Comparison of ENCODE assay signal across 8 cellular contexts in genomic region chr16:4768549-4769305, GRCh38. TPM values are rescaled to one million over a fixed set of nuclear protein-coding genes. Genes with fewer than 3 reads are reported as not detected.
A peak's percentile ranks its signal among the peaks of the same experiment; 100 is the strongest.
DNase-seq lines count a peak whose midpoint lies in the region; TF ChIP-seq lines count a peak whose summit lies in the region.

No MANE protein-coding gene starts in this region.

- H3K27ac ChIP-seq in neural progenitor cell (no peak overlapping the region), stomach (peak overlapping the region; percentile 88 to 94 (median 92))

- no peaks in the 10 kb centered on the region for H3K36me3 Mint-ChIP-seq in neural progenitor cell

- peak in 1 of 4 donors; percentile 18 for TF ChIP-seq POLR2A in stomach (IDR thresholded peaks at IDR 0.05)

- no peaks in the 10 kb centered on the region for H3K4me1 ChIP-seq in Loucy (ENCODE audit: insufficient read depth, low read length, poor library complexity, severe bottlenecking)
- H3K4me1 ChIP-seq in neural progenitor cell: no peaks in the 10 kb centered on the region
- peaks cover 24 to 44% (median 43%) of the 10 kb centered on the region in 4 donors for H3K4me1 ChIP-seq in stomach

- peaks cover 22% of the 10 kb centered on the region for H3K4me1 Mint-ChIP-seq in neural progenitor cell

- peak overlapping the region; percentile 90 for H3K27ac Mint-ChIP-seq in neural progenitor cell

- peak overlapping the region; percentile 40 for H3K4me3 ChIP-seq in Loucy (ENCODE audit: low read length, poor library complexity, severe bottlenecking)
- peak overlapping the region; percentile 49 for H3K4me3 ChIP-seq in neural progenitor cell
- peak overlapping the region; percentile 87 to 100 (median 98) for H3K4me3 ChIP-seq in stomach

- H4K20me1 ChIP-seq in Loucy (ENCODE audit: insufficient read depth, low read length, poor library complexity, severe bottlenecking) (no peaks in the 10 kb centered on the region), neural progenitor cell (ENCODE audit: low read depth) (no peaks in the 10 kb centered on the region)

- H3F3A ChIP-seq in Loucy (ENCODE audit: low read depth) (no peaks in the 10 kb centered on the region), neural progenitor cell (ENCODE audit: low read depth) (peaks cover 21% of the 10 kb centered on the region)

- intact Hi-C loops in stomach (cut with DNase I; ENCODE audit: low total_unique reads): no loop called here

- no peak overlapping the region for H3K9ac ChIP-seq in Loucy (ENCODE audit: low read depth, low read length, poor library complexity, severe bottlenecking)
- no peak overlapping the region for H3K9ac ChIP-seq in neural progenitor cell

- no peaks in the 10 kb centered on the region for H3K36me3 ChIP-seq in Loucy (ENCODE audit: insufficient read depth, low read length)
- H3K36me3 ChIP-seq in neural progenitor cell: no peaks in the 10 kb centered on the region
- H3K36me3 ChIP-seq in stomach: peaks cover 6 to 20% (median 19%) of the 10 kb centered on the region in 4 donors

- TF ChIP-seq EP300 in stomach (IDR thresholded peaks at IDR 0.05): no peak

- peak overlapping the region; percentile 86 for H3K4me3 Mint-ChIP-seq in neural progenitor cell

- no peaks in the 10 kb centered on the region for H3K9me2 ChIP-seq in Loucy (replicated peaks; ENCODE audit: low read depth, low read length)

- peaks cover 3% of the 10 kb centered on the region for H3K27me3 Mint-ChIP-seq in neural progenitor cell (ENCODE audit: insufficient read depth, low read depth)

- H3K27me3 ChIP-seq in Loucy (ENCODE audit: insufficient read depth, low read length, poor library complexity, severe bottlenecking) (no peaks in the 10 kb centered on the region), neural progenitor cell (no peaks in the 10 kb centered on the region), stomach (no peaks in the 10 kb centered on the region)

- WGBS in stomach, 5 donors: 3 to 9% (median 4%) methylated on average over 10 to 48 of the region's 48 CpGs

- TF ChIP-seq CTCF in Loucy (conservative IDR thresholded peaks at IDR 0.05; ENCODE audit: low read length) (no peak), neural progenitor cell (IDR thresholded peaks at IDR 0.05) (no peak), stomach (IDR thresholded peaks at IDR 0.05) (peak in 1 of 7 experiments; percentile 9)

- 0 out of 2 replicates have a peak overlapping the region, but pooled peaks have one; percentile 36 for H2AFZ ChIP-seq in Loucy (ENCODE audit: low read length)
- peak overlapping the region; percentile 68 for H2AFZ ChIP-seq in neural progenitor cell (replicated peaks)

- H3K79me2 ChIP-seq in Loucy (ENCODE audit: insufficient read depth, low read length) (peaks cover 14% of the 10 kb centered on the region), neural progenitor cell (ENCODE audit: low read depth) (peaks cover 17% of the 10 kb centered on the region)

- H3K4me2 ChIP-seq in Loucy (ENCODE audit: low read depth, low read length, poor library complexity, severe bottlenecking) (peak overlapping the region; percentile 16), neural progenitor cell (peak overlapping the region; percentile 77)

- DNase-seq in EH (ENCODE audit: low read depth): peak; percentile 96
- peak; percentile 82 for DNase-seq in GOT3 (lab: John Stamatoyannopoulos, UW)
- DNase-seq in SHP77 treated with DMSO at 0.1 percent for 48 hours (lab: John Stamatoyannopoulos, UW): peak; percentile 93
- DNase-seq in activated naive CD4-positive, alpha-beta T cell (lab: John Stamatoyannopoulos, UW): peak; percentile 61 to 74 (median 68)
- DNase-seq in foreskin melanocyte: peak; percentile 94
- peak; percentile 98 for DNase-seq in neural progenitor cell (ENCODE audit: low spot score)
- DNase-seq in stomach: peak; percentile 99

- no peaks in the 10 kb centered on the region for H3K9me3 Mint-ChIP-seq in neural progenitor cell

- H3K9me3 ChIP-seq in Loucy (ENCODE audit: insufficient read depth, low read depth, low read length) (no peaks in the 10 kb centered on the region), neural progenitor cell (ENCODE audit: low read depth) (no peaks in the 10 kb centered on the region), stomach (no peaks in the 10 kb centered on the region)

RNA-seq across cellular contexts. Expression of gene ZNF500, which starts 1.8 kb away (rescaled TPM):
- total RNA-seq in neural progenitor cell (ENCODE audit: low replicate concordance) (4.2 and 17.9 TPM in 2 replicates), stomach (10 to 100 TPM in 2 of 5 donors, 1 to 10 TPM in 2, under 1 TPM in 1; 0.45 to 19.3 (median 10.0) TPM)
- 1 to 10 TPM; 1.8 to 4.3 (median 4.0) TPM for polyA plus RNA-seq in stomach

RNA-seq across cellular contexts. Expression of gene SEPTIN12, which starts 19.4 kb away (rescaled TPM):
- not detected in 2 replicates for total RNA-seq in neural progenitor cell (ENCODE audit: low replicate concordance)
- total RNA-seq in stomach: not detected
- not detected for polyA plus RNA-seq in stomach

RNA-seq across cellular contexts. Expression of gene SMIM22, which starts 26.4 kb away (rescaled TPM):
- not detected in 2 replicates for total RNA-seq in neural progenitor cell (ENCODE audit: low replicate concordance)
- total RNA-seq in stomach: 100 to 1,000 TPM in 3 of 5 donors, 10 to 100 TPM in 2; 20.5 to 732 (median 131) TPM
- 1,000 to 10,000 TPM in 2 of 3 donors, 100 to 1,000 TPM in 1; 481 to 1,027 (median 1,002) TPM for polyA plus RNA-seq in stomach

RNA-seq across cellular contexts. Expression of gene ROGDI, which starts 33.7 kb away (rescaled TPM):
- 22.2 and 49.3 TPM in 2 replicates for total RNA-seq in neural progenitor cell (ENCODE audit: low replicate concordance)
- 100 to 1,000 TPM in 1 of 5 donors, 10 to 100 TPM in 3, 1 to 10 TPM in 1; 6.1 to 350 (median 45.5) TPM for total RNA-seq in stomach
- polyA plus RNA-seq in stomach: 10 to 100 TPM; 27.0 to 63.9 (median 46.1) TPM

RNA-seq across cellular contexts. Expression of gene DNAAF8, which starts 34.4 kb away (rescaled TPM):
- not detected in 2 replicates for total RNA-seq in neural progenitor cell (ENCODE audit: low replicate concordance)
- 1 to 10 TPM in 1 of 5 donors, not detected in 4; 1.8 TPM for total RNA-seq in stomach
- 1 to 10 TPM in 1 of 3 donors, under 1 TPM in 1, not detected in 1; 0.68 to 1.2 TPM for polyA plus RNA-seq in stomach

Comparison
In these comparisons a context has a peak if more than half of its experiments do, and no peak if none do; other contexts are left out.
1. H3K4me3 ChIP-seq: peak in every context shown above with its lines; median percentile 98 in stomach; 49 in neural progenitor cell; 40 in Loucy.
2. RNA of gene SMIM22, which starts 26.4 kb away (total RNA-seq): 20.5 to 732 TPM in stomach; not detected in neural progenitor cell; every median in the first group is over 10 times any median in the second.
3. Peak in every context shown above with its lines, with median percentiles within 50 percentile points of each other: DNase-seq.